Comparison of ENCODE assay signal across 8 cellular contexts in genomic region chr14:103057372-103058208, GRCh38. TPM values are rescaled to one million over a fixed set of nuclear protein-coding genes. Genes with fewer than 3 reads are reported as not detected.
DNase-seq lines count a peak whose midpoint lies in the region; ATAC-seq and TF ChIP-seq lines count a peak whose summit lies in the region.

A gene with protein sequence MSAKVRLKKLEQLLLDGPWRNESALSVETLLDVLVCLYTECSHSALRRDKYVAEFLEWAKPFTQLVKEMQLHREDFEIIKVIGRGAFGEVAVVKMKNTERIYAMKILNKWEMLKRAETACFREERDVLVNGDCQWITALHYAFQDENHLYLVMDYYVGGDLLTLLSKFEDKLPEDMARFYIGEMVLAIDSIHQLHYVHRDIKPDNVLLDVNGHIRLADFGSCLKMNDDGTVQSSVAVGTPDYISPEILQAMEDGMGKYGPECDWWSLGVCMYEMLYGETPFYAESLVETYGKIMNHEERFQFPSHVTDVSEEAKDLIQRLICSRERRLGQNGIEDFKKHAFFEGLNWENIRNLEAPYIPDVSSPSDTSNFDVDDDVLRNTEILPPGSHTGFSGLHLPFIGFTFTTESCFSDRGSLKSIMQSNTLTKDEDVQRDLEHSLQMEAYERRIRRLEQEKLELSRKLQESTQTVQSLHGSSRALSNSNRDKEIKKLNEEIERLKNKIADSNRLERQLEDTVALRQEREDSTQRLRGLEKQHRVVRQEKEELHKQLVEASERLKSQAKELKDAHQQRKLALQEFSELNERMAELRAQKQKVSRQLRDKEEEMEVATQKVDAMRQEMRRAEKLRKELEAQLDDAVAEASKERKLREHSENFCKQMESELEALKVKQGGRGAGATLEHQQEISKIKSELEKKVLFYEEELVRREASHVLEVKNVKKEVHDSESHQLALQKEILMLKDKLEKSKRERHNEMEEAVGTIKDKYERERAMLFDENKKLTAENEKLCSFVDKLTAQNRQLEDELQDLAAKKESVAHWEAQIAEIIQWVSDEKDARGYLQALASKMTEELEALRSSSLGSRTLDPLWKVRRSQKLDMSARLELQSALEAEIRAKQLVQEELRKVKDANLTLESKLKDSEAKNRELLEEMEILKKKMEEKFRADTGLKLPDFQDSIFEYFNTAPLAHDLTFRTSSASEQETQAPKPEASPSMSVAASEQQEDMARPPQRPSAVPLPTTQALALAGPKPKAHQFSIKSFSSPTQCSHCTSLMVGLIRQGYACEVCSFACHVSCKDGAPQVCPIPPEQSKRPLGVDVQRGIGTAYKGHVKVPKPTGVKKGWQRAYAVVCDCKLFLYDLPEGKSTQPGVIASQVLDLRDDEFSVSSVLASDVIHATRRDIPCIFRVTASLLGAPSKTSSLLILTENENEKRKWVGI (N-terminal part only) (minus strand): TSS chr14:103057549. CDS start chr14:103057173, 376 bp downstream.

- H3K9me3 ChIP-seq in MM.1S (replicated peaks; ENCODE audit: insufficient read depth, low read length) (no peaks in the 10 kb centered on the region), adrenal gland (replicated peaks in 1 of 3) (no peaks in the 10 kb centered on the region), cardiac muscle cell (ENCODE audit: low read depth) (no peaks in the 10 kb centered on the region), ovary (no peaks in the 10 kb centered on the region), upper lobe of left lung (no peaks in the 10 kb centered on the region)

- H3K4me3 ChIP-seq in MM.1S (ENCODE audit: low read length) (peak within 1 kb of the TSS; percentile 62), adrenal gland (peak within 1 kb of the TSS; percentile 68 to 96 (median 86)), cardiac muscle cell (peak within 1 kb of the TSS; percentile 92), ovary (peak within 1 kb of the TSS; percentile 96), upper lobe of left lung (peak within 1 kb of the TSS; percentile 82 to 100 (median 96))

- intact Hi-C loops in adrenal gland (cut with DNase I) (no loop called here), ovary (cut with DNase I) (no loop called here)

- peak within 1 kb of the TSS; percentile 84 for H2AFZ ChIP-seq in MM.1S (ENCODE audit: low read length)

- H3K36me3 ChIP-seq in MM.1S (replicated peaks; ENCODE audit: insufficient read depth, low read length) (no peaks in the 10 kb centered on the region), adrenal gland (replicated peaks in 1 of 2) (no peaks in the 10 kb centered on the region), cardiac muscle cell (no peaks in the 10 kb centered on the region), ovary (no peaks in the 10 kb centered on the region), upper lobe of left lung (no peaks in the 10 kb centered on the region)

- peak; percentile 86 for ATAC-seq in SK-N-SH treated with all-trans-retinoic acid at 6 μM for 48 hours
- ATAC-seq in upper lobe of left lung (ENCODE audit: low FRiP score in 2 of 2): peak; percentile 96

- H3K27ac ChIP-seq in MM.1S (ENCODE audit: low read length) (no peak within 1 kb of the TSS), adrenal gland (peak within 1 kb of the TSS; percentile 60 to 99 (median 89)), cardiac muscle cell (peak within 1 kb of the TSS; percentile 73), ovary (peak within 1 kb of the TSS; percentile 62 to 88), upper lobe of left lung (peak within 1 kb of the TSS; percentile 93 to 96 (median 95))

- TF ChIP-seq CTCF in MM.1S (IDR thresholded peaks at IDR 0.05; ENCODE audit: low read length) (no peak), adrenal gland (IDR thresholded peaks at IDR 0.05) (peak in 1 of 6 experiments; percentile 13), cardiac muscle cell (IDR thresholded peaks at IDR 0.05; ENCODE audit: low read depth, low read length) (no peak), ovary (IDR thresholded peaks at IDR 0.05) (no peak), upper lobe of left lung (IDR thresholded peaks at IDR 0.05) (no peak)

- H3K79me2 ChIP-seq in MM.1S (ENCODE audit: low read length): no peaks in the 10 kb centered on the region; the same call in 1 of the 2 replicates

- no peaks in the 10 kb centered on the region for H3K27me3 ChIP-seq in MM.1S (replicated peaks; ENCODE audit: insufficient read depth, low read length)
- no peaks in the 10 kb centered on the region for H3K27me3 ChIP-seq in adrenal gland
- H3K27me3 ChIP-seq in cardiac muscle cell: no peaks in the 10 kb centered on the region
- H3K27me3 ChIP-seq in ovary: no peaks in the 10 kb centered on the region
- H3K27me3 ChIP-seq in upper lobe of left lung: peaks cover 0 to 7% (median 0%) of the 10 kb centered on the region in 4 donors

- TF ChIP-seq EP300 in ovary (IDR thresholded peaks at IDR 0.05) (no peak), upper lobe of left lung (IDR thresholded peaks at IDR 0.05) (no peak)

- WGBS in adrenal gland, 4 donors: 1 to 5% (median 1%) methylated on average over 18 to 109 of the region's 115 CpGs; no CpG with 5 or more reads in 1 of the 4 donors
- WGBS in ovary, 3 donors: 0 to 1% (median 0%) methylated on average over 33 to 112 of the region's 115 CpGs
- WGBS in upper lobe of left lung, 2 donors: 0% methylated on average over 48 of the region's 115 CpGs; no CpG with 5 or more reads in 1 of the 2 donors

- DNase-seq in DMS79 treated with DMSO at 0.1 percent for 48 hours (lab: John Stamatoyannopoulos, UW) (peak; percentile 93), H4 (ENCODE audit: low spot score) (peak; percentile 80), MM.1S (peak; percentile 68), adrenal gland (peak; percentile 88 to 92 (median 91)), cardiac muscle cell (ENCODE audit: low read depth in 1 of 2, low spot score in 1 of 2) (peak; percentile 96), ovary (peak; percentile 89 to 93 (median 92)), upper lobe of left lung (peak; percentile 90 to 98)

- H3K4me1 ChIP-seq in MM.1S (ENCODE audit: low read length): no peaks in the 10 kb centered on the region
- H3K4me1 ChIP-seq in adrenal gland (replicated peaks in 1 of 2): peaks cover 27 to 35% of the 10 kb centered on the region in 2 donors
- H3K4me1 ChIP-seq in cardiac muscle cell (ENCODE audit: low read depth): peaks cover 11% of the 10 kb centered on the region
- peaks cover 12% of the 10 kb centered on the region for H3K4me1 ChIP-seq in ovary (ENCODE audit: insufficient read depth)
- peaks cover 26 to 52% (median 27%) of the 10 kb centered on the region in 4 donors for H3K4me1 ChIP-seq in upper lobe of left lung

- H3K9ac ChIP-seq in MM.1S (ENCODE audit: low read length): no peak within 1 kb of the TSS

- H3K4me2 ChIP-seq in MM.1S (ENCODE audit: low read depth, low read length): peak within 1 kb of the TSS; percentile 73

- TF ChIP-seq POLR2A in adrenal gland (IDR thresholded peaks at IDR 0.05): peak; percentile 41 to 54
- TF ChIP-seq POLR2A in ovary (IDR thresholded peaks at IDR 0.05): peak; percentile 15
- TF ChIP-seq POLR2A in upper lobe of left lung (IDR thresholded peaks at IDR 0.05): peak in 1 of 4 donors; percentile 62

- H4K20me1 ChIP-seq in MM.1S (ENCODE audit: insufficient read depth, low read length): no peaks in the 10 kb centered on the region

- H3F3A ChIP-seq in MM.1S (ENCODE audit: insufficient read depth, low read length): no peaks in the 10 kb centered on the region

- H3K9me2 ChIP-seq in MM.1S (replicated peaks; ENCODE audit: insufficient read depth, low read length): no peaks in the 10 kb centered on the region

TF ChIP-seq in SK-N-SH treated with all-trans-retinoic acid at 6 μM for 48 hours, 23 proteins besides CTCF, POLR2A, EP300 and RAD21 (continues in another document):
- TF ChIP-seq PPARA (CRISPR knock-in tag; IDR thresholded peaks at IDR 0.05; ENCODE audit: borderline replicate concordance): no peak
- TF ChIP-seq ZFP3 (CRISPR knock-in tag; IDR thresholded peaks at IDR 0.05): no peak
- TF ChIP-seq GLIS3 (CRISPR knock-in tag; IDR thresholded peaks at IDR 0.05): no peak
- no peak for TF ChIP-seq SNAI2 (CRISPR knock-in tag; IDR thresholded peaks at IDR 0.05)
- TF ChIP-seq ZNF8 (CRISPR knock-in tag; IDR thresholded peaks at IDR 0.05): no peak
- TF ChIP-seq TCF4 (CRISPR knock-in tag; IDR thresholded peaks at IDR 0.05; ENCODE audit: borderline replicate concordance): no peak
- TF ChIP-seq, protein P1, sequence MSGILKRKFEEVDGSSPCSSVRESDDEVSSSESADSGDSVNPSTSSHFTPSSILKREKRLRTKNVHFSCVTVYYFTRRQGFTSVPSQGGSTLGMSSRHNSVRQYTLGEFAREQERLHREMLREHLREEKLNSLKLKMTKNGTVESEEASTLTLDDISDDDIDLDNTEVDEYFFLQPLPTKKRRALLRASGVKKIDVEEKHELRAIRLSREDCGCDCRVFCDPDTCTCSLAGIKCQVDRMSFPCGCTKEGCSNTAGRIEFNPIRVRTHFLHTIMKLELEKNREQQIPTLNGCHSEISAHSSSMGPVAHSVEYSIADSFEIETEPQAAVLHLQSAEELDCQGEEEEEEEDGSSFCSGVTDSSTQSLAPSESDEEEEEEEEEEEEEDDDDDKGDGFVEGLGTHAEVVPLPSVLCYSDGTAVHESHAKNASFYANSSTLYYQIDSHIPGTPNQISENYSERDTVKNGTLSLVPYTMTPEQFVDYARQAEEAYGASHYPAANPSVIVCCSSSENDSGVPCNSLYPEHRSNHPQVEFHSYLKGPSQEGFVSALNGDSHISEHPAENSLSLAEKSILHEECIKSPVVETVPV (CRISPR knock-in tag; IDR thresholded peaks at IDR 0.05): no peak
- TF ChIP-seq ISL1 (CRISPR knock-in tag; IDR thresholded peaks at IDR 0.05): no peak
- no peak for TF ChIP-seq BACH2 (CRISPR knock-in tag; IDR thresholded peaks at IDR 0.05; ENCODE audit: borderline replicate concordance)
- TF ChIP-seq ZNF70 (CRISPR knock-in tag; IDR thresholded peaks at IDR 0.05): no peak
- no peak for TF ChIP-seq ZNF565 (CRISPR knock-in tag; conservative IDR thresholded peaks at IDR 0.05; ENCODE audit: low read depth)
- TF ChIP-seq CSDC2 (CRISPR knock-in tag; IDR thresholded peaks at IDR 0.05): no peak

RNA-seq across cellular contexts. Expression of the gene that starts here (rescaled TPM):
- 15.0 and 18.2 TPM in 2 replicates for total RNA-seq in H4 (2014; rRNA removed; shearing (Covaris generic))
- total RNA-seq in adrenal gland (100 to 1,000 TPM in 1 of 8 donors, 10 to 100 TPM in 7; 71.2 to 108 (median 79.7) TPM), cardiac muscle cell (67.2 and 91.6 TPM in 2 replicates), ovary (100 to 1,000 TPM in 2 of 7 donors, 10 to 100 TPM in 5; 55.7 to 103 (median 82.5) TPM), upper lobe of left lung (100 to 1,000 TPM; 108 to 268 (median 124) TPM)
- polyA plus RNA-seq in adrenal gland (10 to 100 TPM; 41.1 to 64.4 (median 49.9) TPM), cardiac muscle cell (18.9 and 21.7 TPM in 2 replicates), ovary (10 to 100 TPM; 50.0 to 54.1 TPM)
